ENCODE assay signal across 24 cellular contexts in the genomic region with DNA sequence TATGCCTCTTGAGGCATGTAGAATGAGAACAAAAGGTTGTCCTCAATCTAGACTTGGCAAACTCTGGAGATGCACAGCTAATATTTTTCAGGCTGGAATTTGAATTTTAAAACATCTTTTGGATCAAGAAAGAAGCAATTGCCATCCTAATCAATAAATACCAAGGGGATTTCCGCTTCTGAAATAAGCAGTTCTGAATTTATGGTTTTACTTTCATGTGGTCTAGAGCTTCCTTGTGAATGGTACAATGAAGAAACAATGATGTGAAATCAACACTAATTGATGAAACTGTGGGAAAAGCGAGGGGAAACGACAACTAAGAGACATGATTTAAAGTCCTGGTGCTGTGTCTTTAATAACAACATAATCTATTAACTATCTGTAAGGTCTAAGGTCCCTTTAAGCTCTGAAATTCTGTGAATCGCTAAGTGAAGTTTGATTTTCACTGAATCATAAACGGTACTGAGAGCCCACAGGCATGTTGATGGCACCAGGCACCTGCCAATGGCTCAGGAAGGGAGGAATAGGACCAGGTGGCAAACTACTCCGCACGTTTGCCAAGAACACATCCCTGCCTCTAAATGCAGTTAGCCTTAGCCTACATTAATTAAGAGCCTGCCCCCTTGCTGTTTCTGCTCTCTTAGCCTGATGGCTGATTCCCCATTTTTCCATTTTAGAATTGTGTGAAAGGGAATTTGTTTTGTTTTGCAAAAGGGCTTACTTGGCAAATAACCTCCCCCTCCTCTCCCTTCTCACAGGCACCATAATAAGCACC.
DNase-seq lines count a peak whose midpoint lies in the region; ATAC-seq and TF ChIP-seq lines count a peak whose summit lies in the region.
"Had no signal": no experiment of that assay in that cellular context is flagged by ENCODE, and none has a peak within 500 bp of the region (broad histone marks: within the 10 kb centered on the region; RNA-seq: fewer than 3 reads in every experiment).

No MANE protein-coding gene starts in this region.

- peaks cover 31% of the 10 kb centered on the region for H3K4me1 ChIP-seq in GM23338 (ENCODE audit: insufficient read depth)
- no peaks in the 10 kb centered on the region for H3K4me1 ChIP-seq in iPS DF 6.9 (ENCODE audit: control insufficient read depth, insufficient read depth, low read length)
- H3K4me1 ChIP-seq in left ventricle myocardium inferior, result no peaks in the 10 kb centered on the region
- H3K4me1 ChIP-seq: adrenal gland, transverse colon had no signal

- TF ChIP-seq CTCF in GM23338 (conservative IDR thresholded peaks at IDR 0.05; ENCODE audit: low read depth in 2 of 2), result 0 out of 4 replicates have a peak, but pooled peaks of 1 of the 2 experiments have one; percentile 10
- no peak for TF ChIP-seq CTCF in left ventricle myocardium inferior (IDR thresholded peaks at IDR 0.05; ENCODE audit: borderline replicate concordance)

- H4K20me1 ChIP-seq in GM23338 (replicated peaks; ENCODE audit: insufficient read depth), result no peaks in the 10 kb centered on the region

- H3K9me2 ChIP-seq in GM23338 (ENCODE audit: insufficient read depth), result no peaks in the 10 kb centered on the region

- WGBS in iPS DF 6.9 (ENCODE audit: insufficient coverage, insufficient read length), result no CpG with 5 or more reads among the region's 7 CpGs

- H3K79me2 ChIP-seq in GM23338 (replicated peaks; ENCODE audit: insufficient read depth), result no peaks in the 10 kb centered on the region

- H3K4me1 Mint-ChIP-seq in GM23338, result peaks cover 35% of the 10 kb centered on the region

- peak overlapping the region; percentile 6; the same call in 1 of the 2 replicates for H2AFZ ChIP-seq in GM23338

- H3K27me3 ChIP-seq in GM23338 (ENCODE audit: insufficient read depth) (no peaks in the 10 kb centered on the region), iPS DF 6.9 (ENCODE audit: control insufficient read depth, insufficient read depth, low read length) (no peaks in the 10 kb centered on the region), left ventricle myocardium inferior (ENCODE audit: low read depth) (peaks cover 8% of the 10 kb centered on the region)
- H3K27me3 ChIP-seq: adrenal gland, spleen, stomach, transverse colon had no signal

- H3K27ac ChIP-seq in GM23338 (ENCODE audit: low read depth), result peak overlapping the region; percentile 40; the same call in 1 of the 2 replicates
- peak overlapping the region; percentile 67 for H3K27ac ChIP-seq in SK-N-MC
- no peak overlapping the region for H3K27ac ChIP-seq in iPS DF 6.9 (ENCODE audit: low read length)
- H3K27ac ChIP-seq in left ventricle myocardium inferior (replicated peaks), result no peak overlapping the region
- H3K27ac ChIP-seq: adrenal gland, coronary artery, HL-60, spleen, stomach, transverse colon had no signal

- peaks cover 4% of the 10 kb centered on the region for H3K27me3 Mint-ChIP-seq in GM23338 (ENCODE audit: insufficient read depth, low read depth, poor library complexity)

- H3K9me3 Mint-ChIP-seq in GM23338, result peaks cover 6% of the 10 kb centered on the region; the same call in 1 of the 3 replicates

- peak overlapping the region; percentile 27 for H3K4me3 Mint-ChIP-seq in GM23338
- H3K4me3 Mint-ChIP-seq: activated CD8-positive, alpha-beta T cell treated with anti-CD3 and anti-CD28 coated beads, Interleukin-2, amount 10 ng/mL, durations not matched to agents 7 days and 5 days; activated T-cell treated with anti-CD3 and anti-CD28 coated beads, Interleukin-2, amount 50 U/mL, for 4 hours had no signal

- H3K9ac ChIP-seq in SK-N-MC (ENCODE audit: insufficient read length), result no peak overlapping the region

- H3K36me3 ChIP-seq in GM23338 (ENCODE audit: insufficient read depth) (no peaks in the 10 kb centered on the region), SK-N-MC (ENCODE audit: insufficient read depth, low read length) (no peaks in the 10 kb centered on the region), iPS DF 6.9 (ENCODE audit: control insufficient read depth, insufficient read depth, low read length) (no peaks in the 10 kb centered on the region), left ventricle myocardium inferior (no peaks in the 10 kb centered on the region)
- H3K36me3 ChIP-seq: adrenal gland, spleen, stomach, transverse colon had no signal

- intact Hi-C loops in left ventricle myocardium inferior (cut with micrococcal nuclease), result no loop called here

- ATAC-seq in GM23338, result peak; percentile 90
- ATAC-seq: activated CD8-positive, alpha-beta T cell treated with anti-CD3 and anti-CD28 coated beads, Interleukin-2, amount 10 ng/mL, durations not matched to agents 7 days and 5 days; activated T-cell treated with anti-CD3 and anti-CD28 coated beads, Interleukin-2, amount 50 U/mL, for 4 hours; mucosa of descending colon; Right ventricle myocardium inferior had no signal

- peak; percentile 61 for DNase-seq in GM23338 (ENCODE audit: low spot score)
- DNase-seq in SK-N-MC (ENCODE audit: low read depth, low spot score), result no peak
- peak; percentile 2 for DNase-seq in iPS DF 6.9 (ENCODE audit: low read depth, low spot score)
- peak; percentile 83 for DNase-seq in retina
- DNase-seq in HK-2 (ENCODE audit: unreplicated experiment), result no peak
- no peak for DNase-seq in NAMALWA (ENCODE audit: low spot score)
- DNase-seq in left ventricle myocardium inferior, result no peak
- DNase-seq: activated CD4-positive, CD25-positive, alpha-beta regulatory T cell treated with anti-CD3 and anti-CD28 coated beads, Interleukin-2, amount 50 U/mL, for 72 hours; activated CD8-positive, alpha-beta T cell treated with anti-CD3 and anti-CD28 coated beads, Interleukin-2, amount 10 ng/mL, durations not matched to agents 7 days and 5 days; activated naive CD4-positive, alpha-beta T cell; activated T-cell treated with anti-CD3 and anti-CD28 coated beads, Interleukin-2, amount 50 U/mL, for 4 hours; adrenal gland; AML-193; mucosa of descending colon; NCI-H1417; NCI-H2171; NCI-H526; OCI-M1; spleen; stomach; transverse colon had no signal

- H3F3A ChIP-seq in GM23338 (replicated peaks; ENCODE audit: low read depth), result no peaks in the 10 kb centered on the region

- H3K36me3 Mint-ChIP-seq in GM23338 (ENCODE audit: low read depth), result peaks cover 3% of the 10 kb centered on the region; the same call in 1 of the 3 replicates

- peak overlapping the region; percentile 70 for H3K27ac Mint-ChIP-seq in GM23338
- H3K27ac Mint-ChIP-seq: activated CD8-positive, alpha-beta T cell treated with anti-CD3 and anti-CD28 coated beads, Interleukin-2, amount 10 ng/mL, durations not matched to agents 7 days and 5 days had no signal

- H3K9me3 ChIP-seq in SK-N-MC (ENCODE audit: low read depth, low read length), result no peaks in the 10 kb centered on the region
- no peaks in the 10 kb centered on the region for H3K9me3 ChIP-seq in iPS DF 6.9 (ENCODE audit: control insufficient read depth, insufficient read depth, low read length)
- peaks cover 7% of the 10 kb centered on the region for H3K9me3 ChIP-seq in left ventricle myocardium inferior (replicated peaks)
- H3K9me3 ChIP-seq: adrenal gland, mucosa of descending colon, spleen, stomach, transverse colon had no signal

- H3K4me3 ChIP-seq in GM23338 (peak overlapping the region; percentile 31; the same call in 1 of the 2 replicates), SK-N-MC (no peak overlapping the region), iPS DF 6.9 (ENCODE audit: low read length) (no peak overlapping the region), left ventricle myocardium inferior (no peak overlapping the region)
- H3K4me3 ChIP-seq: adrenal gland, coronary artery, mucosa of descending colon, spleen, stomach, transverse colon had no signal

- H3K4me2 ChIP-seq in GM23338, result peak overlapping the region; percentile 74

TF ChIP-seq in GM23338, 12 proteins besides CTCF, POLR2A, EP300 and RAD21 (continues in another document):
- TF ChIP-seq CREB1 (CRISPR knock-in tag; IDR thresholded peaks at IDR 0.05; ENCODE audit: low read depth), result no peak

Comparison
In these comparisons a context has a peak if more than half of its experiments do, and no peak if none do; other contexts are left out.
1. DNase-seq: peak in GM23338 (single experiment), iPS DF 6.9 (single experiment) and retina (single experiment); none in SK-N-MC (single experiment), HK-2 (single experiment), NAMALWA (single experiment) and left ventricle myocardium inferior (single experiment).
2. H3K27ac ChIP-seq: peak in GM23338 (single experiment) and SK-N-MC (single experiment); none in iPS DF 6.9 (single experiment) and left ventricle myocardium inferior (single experiment).